In genomic region chr17:2706911-2707510, GRCh38 we compare ENCODE assay signal across 12 cellular contexts. TPM values are rescaled to one million over a fixed set of nuclear protein-coding genes. Genes with fewer than 3 reads are reported as not detected.
DNase-seq lines count a peak whose midpoint lies in the region; ATAC-seq and TF ChIP-seq lines count a peak whose summit lies in the region.
"Had no signal": no experiment of that assay in that cellular context is flagged by ENCODE, and none has a peak within 500 bp of the region (broad histone marks: within the 10 kb centered on the region; RNA-seq: fewer than 3 reads in every experiment).

No MANE protein-coding gene starts in this region.

- H3K27ac ChIP-seq in VCaP (peak overlapping the region; percentile 92; the same call in 1 of the 2 replicates), tibial artery (peak overlapping the region; percentile 77 to 78)
- H3K27ac ChIP-seq: KMS-11 had no signal

- no peak overlapping the region for H3K4me3 ChIP-seq in mucosa of descending colon
- peak overlapping the region; percentile 9 to 33 for H3K4me3 ChIP-seq in tibial artery

- DNase-seq in Right ventricle myocardium superior (peak; percentile 52), mucosa of descending colon (peak in 2 of 3 donors; percentile 32 to 40), tibial artery (no peak), KG1 (lab: John Stamatoyannopoulos, UW) (no peak)
- DNase-seq in activated T-cell treated with anti-CD3 and anti-CD28 coated beads, Interleukin-2, amount 50 U/mL, for 48 hours = no peak
- DNase-seq: NCI-H1105 treated with DMSO at 0.1 percent for 48 hours; NCI-H2171; stimulated activated naive CD8-positive, alpha-beta T cell treated with anti-CD3 and anti-CD28 coated beads, Interleukin-15, amount 100 ng/mL, for 72 hours had no signal

- ATAC-seq in Right ventricle myocardium superior (ENCODE audit: poor library complexity) (peak; percentile 26), mucosa of descending colon (no peak), HG03520 (IDR thresholded peaks at IDR 0.05; ENCODE audit: unreplicated experiment) (no peak)
- ATAC-seq: stimulated activated naive CD8-positive, alpha-beta T cell treated with anti-CD3 and anti-CD28 coated beads, Interleukin-15, amount 100 ng/mL, for 72 hours had no signal

- H3K27me3 ChIP-seq in tibial artery = no peaks in the 10 kb centered on the region

- intact Hi-C loops in Right ventricle myocardium superior (cut with DNase I) (no loop called here), mucosa of descending colon (cut with DNase I, micrococcal nuclease) (no loop called here), tibial artery (cut with DNase I; ENCODE audit: low total_unique reads) (no loop called here)

- H3K36me3 ChIP-seq in mucosa of descending colon (ENCODE audit: low read depth) (peaks cover 16% of the 10 kb centered on the region), tibial artery (peaks cover 12 to 25% (median 21%) of the 10 kb centered on the region in 3 donors)

- H3K4me1 ChIP-seq in mucosa of descending colon (ENCODE audit: low read depth) (peaks cover 37% of the 10 kb centered on the region), tibial artery (peaks cover 5 to 49% (median 44%) of the 10 kb centered on the region in 4 donors)

- TF ChIP-seq CTCF in VCaP (conservative IDR thresholded peaks at IDR 0.05) (no peak), mucosa of descending colon (IDR thresholded peaks at IDR 0.05) (no peak), tibial artery (IDR thresholded peaks at IDR 0.05) (no peak)

- H3K9me3 ChIP-seq in mucosa of descending colon = no peaks in the 10 kb centered on the region
- no peaks in the 10 kb centered on the region for H3K9me3 ChIP-seq in tibial artery

RNA-seq across cellular contexts. Expression of gene CLUH, which starts 4.6 kb away (rescaled TPM):
- total RNA-seq in Right ventricle myocardium superior (175 TPM), mucosa of descending colon (100 to 1,000 TPM; 120 to 149 (median 145) TPM)

RNA-seq across cellular contexts. Expression of gene CCDC92B, which starts 42.4 kb away (rescaled TPM):
- total RNA-seq in Right ventricle myocardium superior (0.11 TPM), mucosa of descending colon (1 to 10 TPM; 1.3 to 2.2 (median 2.2) TPM)
- total RNA-seq: omental fat pad had no signal

Comparison
In these comparisons a context has a peak if more than half of its experiments do, and no peak if none do; other contexts are left out.
1. DNase-seq: peak in Right ventricle myocardium superior (single experiment) and mucosa of descending colon (2 of 3); none in tibial artery (0 of 2), KG1 (single experiment) and activated T-cell treated with anti-CD3 and anti-CD28 coated beads, Interleukin-2, amount 50 U/mL, for 48 hours (0 of 2).